In the genomic region with DNA sequence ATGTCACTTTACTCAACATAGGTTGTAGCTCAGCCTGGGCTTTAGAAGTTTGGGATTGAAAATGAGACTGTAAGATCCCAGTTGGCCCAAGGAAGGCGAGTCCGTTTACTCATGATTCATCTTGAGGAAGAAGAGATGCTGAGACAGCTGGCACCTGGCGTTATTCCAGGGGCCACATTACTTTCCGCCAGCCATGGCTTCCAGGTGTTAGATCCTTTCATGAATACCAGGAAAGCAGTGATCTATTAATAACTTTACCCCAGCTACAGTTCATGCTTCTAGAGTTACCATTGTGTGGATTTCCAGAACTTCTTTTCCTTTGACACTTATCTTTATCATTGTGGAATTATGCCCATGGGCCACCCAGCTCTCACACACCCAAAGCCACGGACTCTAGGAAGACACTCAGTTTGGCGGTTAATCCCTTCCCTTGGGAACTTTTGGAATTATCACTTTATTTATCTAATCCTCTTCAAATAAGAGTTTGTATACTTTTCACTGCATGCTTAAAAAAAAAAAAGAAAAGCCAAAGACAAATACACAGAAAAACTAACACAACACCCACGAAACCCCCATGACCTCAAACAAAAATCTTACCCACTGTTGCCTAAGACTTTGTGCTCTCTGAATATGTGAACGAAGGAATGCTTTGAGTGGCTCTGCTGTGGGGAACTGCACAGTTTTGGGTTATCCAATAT, we compare ENCODE assay signal across 13 cellular contexts. TPM values are rescaled to one million over a fixed set of nuclear protein-coding genes. Genes with fewer than 3 reads are reported as not detected.
DNase-seq lines count a peak whose midpoint lies in the region; ATAC-seq, FAIRE-seq and TF ChIP-seq lines count a peak whose summit lies in the region.
"Had no signal": no experiment of that assay in that cellular context is flagged by ENCODE, and none has a peak within 500 bp of the region (broad histone marks: within the 10 kb centered on the region; RNA-seq: fewer than 3 reads in every experiment).

No MANE protein-coding gene starts in this region.

- H3K27me3 Mint-ChIP-seq in Calu3 (ENCODE audit: unreplicated experiment): no peaks in the 10 kb centered on the region
- H3K27me3 Mint-ChIP-seq in nephron (ENCODE audit: low read depth): no peaks in the 10 kb centered on the region

- no peak overlapping the region for H3K27ac ChIP-seq in gastrocnemius medialis
- H3K27ac ChIP-seq: C4-2B, thoracic aorta had no signal

- peak; percentile 39 for DNase-seq in Calu3
- DNase-seq in NCI-H446 treated with DMSO at 0.1 percent for 48 hours (lab: John Stamatoyannopoulos, UW): peak; percentile 18
- peak; percentile 77 for DNase-seq in epithelial cell of esophagus (ENCODE audit: low read depth)
- DNase-seq in GM12891 (ENCODE audit: insufficient read length, low spot score): no peak
- no peak for DNase-seq in gastrocnemius medialis
- no peak for DNase-seq in iPS-NIHi11 (ENCODE audit: low spot score)
- DNase-seq: activated CD4-positive, alpha-beta memory T cell treated with anti-CD3 and anti-CD28 coated beads for 36 hours; activated naive CD4-positive, alpha-beta T cell treated with anti-CD3 and anti-CD28 coated beads, Interleukin-2, amount 50 U/mL, for 16 hours; NCI-H774 had no signal

- in situ Hi-C loops in gastrocnemius medialis (cut with MboI; ENCODE audit: low sequenced_read_pairs in 4 of 4): no loop called here

- TF ChIP-seq CTCF in Calu3 (IDR thresholded peaks at IDR 0.05; ENCODE audit: unreplicated experiment): no peak
- no peak for TF ChIP-seq CTCF in epithelial cell of esophagus (IDR thresholded peaks at IDR 0.05; ENCODE audit: insufficient read depth, low read depth, low read length, missing control alignments)
- no peak for TF ChIP-seq CTCF in nephron (IDR thresholded peaks at IDR 0.05; ENCODE audit: unreplicated experiment in 3 of 3)
- TF ChIP-seq CTCF in gastrocnemius medialis (IDR thresholded peaks at IDR 0.05 in 4 of 5, conservative IDR thresholded peaks at IDR 0.05 in 1 of 5): no peak

- peak overlapping the region; percentile 15 for H3K27ac Mint-ChIP-seq in Calu3 (ENCODE audit: unreplicated experiment)
- H3K27ac Mint-ChIP-seq in nephron: peak overlapping the region; percentile 87 to 94 (median 88)
- H3K27ac Mint-ChIP-seq: activated CD4-positive, alpha-beta memory T cell treated with anti-CD3 and anti-CD28 coated beads for 36 hours had no signal

- ATAC-seq in HG03439 (IDR thresholded peaks at IDR 0.05; ENCODE audit: unreplicated experiment) (no peak), gastrocnemius medialis (no peak)

- BruUV-seq in Calu3 (replicated peaks; lab: Mats Ljungman, UMichigan): no TSS peak

- H3K4me1 ChIP-seq in gastrocnemius medialis: no peaks in the 10 kb centered on the region

- H3K9me3 ChIP-seq in gastrocnemius medialis: no peaks in the 10 kb centered on the region
- H3K9me3 ChIP-seq: thoracic aorta had no signal

- H3K27me3 ChIP-seq in gastrocnemius medialis: no peaks in the 10 kb centered on the region

- intact Hi-C loops in Calu3 (cut with micrococcal nuclease; ENCODE audit: unreplicated experiment): loop anchor here (10.0 kb wide), 2 partner anchors 158 to 212 kb away; no protein-coding TSS in a partner anchor
- intact Hi-C loops in gastrocnemius medialis (cut with DNase I; ENCODE audit: low total_unique reads): no loop called here

- CTCF ChIA-PET in Calu3 (lab: Charles Lee): no interaction called here

- H3K36me3 Mint-ChIP-seq in Calu3 (ENCODE audit: insufficient read depth, unreplicated experiment) (peaks cover 19% of the 10 kb centered on the region), nephron (ENCODE audit: low read depth) (peaks cover 14% of the 10 kb centered on the region)
- H3K36me3 Mint-ChIP-seq: activated CD4-positive, alpha-beta memory T cell treated with anti-CD3 and anti-CD28 coated beads for 36 hours had no signal

- H3K9me3 Mint-ChIP-seq in Calu3 (ENCODE audit: low read depth, unreplicated experiment) (no peaks in the 10 kb centered on the region), nephron (no peaks in the 10 kb centered on the region)
- H3K9me3 Mint-ChIP-seq: activated CD4-positive, alpha-beta memory T cell treated with anti-CD3 and anti-CD28 coated beads for 36 hours had no signal

- H3K4me3 ChIP-seq in epithelial cell of esophagus (ENCODE audit: low read length) (no peak overlapping the region), gastrocnemius medialis (no peak overlapping the region)
- H3K4me3 ChIP-seq: thoracic aorta had no signal

- peaks cover 71% of the 10 kb centered on the region for H3K4me1 Mint-ChIP-seq in Calu3 (ENCODE audit: low read depth, unreplicated experiment)
- peaks cover 65% of the 10 kb centered on the region for H3K4me1 Mint-ChIP-seq in nephron

- no peaks in the 10 kb centered on the region for H3K36me3 ChIP-seq in gastrocnemius medialis

- no peak for FAIRE-seq in GM12891 (lab: Jason Lieb, UNC)

- TF ChIP-seq POLR2A in GM12891 (IDR thresholded peaks at IDR 0.05; ENCODE audit: low read depth, low read length) (no peak), gastrocnemius medialis (IDR thresholded peaks at IDR 0.05) (no peak)

- H3K4me3 Mint-ChIP-seq in Calu3 (ENCODE audit: low read depth, unreplicated experiment) (no peak overlapping the region), nephron (peak overlapping the region in 1 of 3 experiments; percentile 27)
- H3K4me3 Mint-ChIP-seq: activated CD4-positive, alpha-beta memory T cell treated with anti-CD3 and anti-CD28 coated beads for 36 hours had no signal

TF ChIP-seq in GM12891, 5 proteins besides CTCF, POLR2A, EP300 and RAD21:
- TF ChIP-seq PAX5 (IDR thresholded peaks at IDR 0.05; ENCODE audit: insufficient read depth, low read length, severe bottlenecking): no peak
- TF ChIP-seq POLR2AphosphoS5 (IDR thresholded peaks at IDR 0.05; ENCODE audit: low read depth, low read length): no peak
- TF ChIP-seq POU2F2 (IDR thresholded peaks at IDR 0.05; ENCODE audit: low read depth, low read length): no peak
- no peak for TF ChIP-seq TAF1 (IDR thresholded peaks at IDR 0.05; ENCODE audit: low read depth, low read length)
- no peak for TF ChIP-seq SPI1 (IDR thresholded peaks at IDR 0.05; ENCODE audit: low read depth, low read length)

RNA-seq across cellular contexts. Expression of gene RAI14, which starts 26.9 kb away (rescaled TPM):
- total RNA-seq in Calu3 (2022) (56.2 and 84.3 TPM in 2 replicates), gastrocnemius medialis (1 to 10 TPM; 1.1 to 3.6 (median 1.7) TPM)
- polyA plus RNA-seq in GM12891 (2012; ENCODE audit: low read depth, missing spikeins): 1.4 TPM

Comparison
In these comparisons a context has a peak if more than half of its experiments do, and no peak if none do; other contexts are left out.
1. DNase-seq: peak in Calu3 (single experiment), NCI-H446 treated with DMSO at 0.1 percent for 48 hours (single experiment) and epithelial cell of esophagus (single experiment); none in GM12891 (single experiment), gastrocnemius medialis (0 of 2) and iPS-NIHi11 (single experiment).
2. RNA of gene RAI14, which starts 26.9 kb away (total RNA-seq): 56.2 to 84.3 TPM in Calu3; 1.1 to 3.6 TPM in gastrocnemius medialis; every median in the first group is over 10 times any median in the second.